ENCODE assay signal across 18 cellular contexts in genomic region chr12:23921099-23921846, GRCh38. TPM values are rescaled to one million over a fixed set of nuclear protein-coding genes. Genes with fewer than 3 reads are reported as not detected.
DNase-seq lines count a peak whose midpoint lies in the region; ATAC-seq, FAIRE-seq and TF ChIP-seq lines count a peak whose summit lies in the region.
"Had no signal": no experiment of that assay in that cellular context is flagged by ENCODE, and none has a peak within 500 bp of the region (broad histone marks: within the 10 kb centered on the region; RNA-seq: fewer than 3 reads in every experiment).

No MANE protein-coding gene starts in this region.

- no peak for TF ChIP-seq RAD21 in GM12878 (IDR thresholded peaks at IDR 0.05; ENCODE audit: insufficient read depth, low read depth, low read length)

- BruUV-seq in GM12878 (replicated peaks; lab: Mats Ljungman, UMichigan) = no TSS peak

- H2AFZ ChIP-seq in GM12878 (ENCODE audit: control insufficient read depth, low read depth, low read length) = no peak overlapping the region
- H2AFZ ChIP-seq: PC-9 had no signal

- TF ChIP-seq POLR2A in GM12878 (IDR thresholded peaks at IDR 0.05; ENCODE audit: low read depth, low read length) (no peak), erythroblast (IDR thresholded peaks at IDR 0.05; ENCODE audit: low read length) (no peak)

- TF ChIP-seq EP300 in GM12878 (IDR thresholded peaks at IDR 0.05; ENCODE audit: borderline replicate concordance in 1 of 2, control insufficient read depth in 1 of 2, low read depth in 2 of 2, low read length in 2 of 2) = no peak

- no peaks in the 10 kb centered on the region for H3K79me1 ChIP-seq in mesendoderm (ENCODE audit: low read length)

- H3K4me3 ChIP-seq in GM12878 (no peak overlapping the region), mesendoderm (ENCODE audit: low read length) (no peak overlapping the region), small intestine (ENCODE audit: low read depth in 1 of 2, low read length in 2 of 2) (no peak overlapping the region)
- H3K4me3 ChIP-seq: MG63, PC-9 had no signal

- no peak for TF ChIP-seq CTCF in GM12878 (IDR thresholded peaks at IDR 0.05 in 2 of 3, conservative IDR thresholded peaks at IDR 0.05 in 1 of 3; ENCODE audit: control insufficient read depth in 2 of 3, extremely low read depth in 1 of 3, insufficient read depth in 1 of 3, low read depth in 3 of 3, low read length in 3 of 3)

- no peak overlapping the region for H3K56ac ChIP-seq in mesendoderm (ENCODE audit: low read length)

- RAD21 ChIA-PET in GM12878 (lab: Charles Lee; ENCODE audit: unreplicated experiment) = interaction anchor here (1.4 kb wide), 1 partner anchor 11 kb away, joined by 3 read pairs; no protein-coding TSS in a partner anchor

- H3K79me2 ChIP-seq in GM12878 (ENCODE audit: control insufficient read depth, insufficient read depth, low read length) (no peaks in the 10 kb centered on the region), mesendoderm (ENCODE audit: control insufficient read depth, insufficient read depth, low read length) (no peaks in the 10 kb centered on the region)

- H3K9me3 ChIP-seq in GM12878 (replicated peaks; ENCODE audit: control insufficient read depth, insufficient read depth, low read length) (no peaks in the 10 kb centered on the region), small intestine (ENCODE audit: control insufficient read depth, low read depth) (no peaks in the 10 kb centered on the region)
- H3K9me3 ChIP-seq: MG63 had no signal

- POLR2A ChIA-PET in GM12878 (lab: Charles Lee) = interaction anchor here (1.0 kb wide), 1 partner anchor 11 kb away, joined by 3 read pairs; no protein-coding TSS in a partner anchor

- no peak overlapping the region for H2BK15ac ChIP-seq in mesendoderm (replicated peaks; ENCODE audit: low read depth)

- H2BK5ac ChIP-seq in mesendoderm (ENCODE audit: low read length) = no peak overlapping the region

- H3K4ac ChIP-seq in mesendoderm (ENCODE audit: low read depth, low read length) = no peak overlapping the region

- H3K4me2 ChIP-seq in GM12878 (ENCODE audit: control insufficient read depth, insufficient read depth) (no peak overlapping the region), mesendoderm (ENCODE audit: low read length) (no peak overlapping the region)
- H3K4me2 ChIP-seq: PC-9 had no signal

- DNase-seq in GM12878 (ENCODE audit: low read depth, low spot score) (no peak), mesendoderm (no peak), erythroblast (lab: John Stamatoyannopoulos, UW) (no peak), activated gamma-delta T cell treated with Interleukin-2 at 50 U/mL for 16 hours (no peak), small intestine (no peak)
- DNase-seq: GF-D8; MG63; NCI-H1930; PC-9; stimulated activated CD4-positive, alpha-beta T cell treated with anti-CD3 and anti-CD28 coated beads, Interleukin-15, amount 100 ng/mL, for 24 hours; stimulated activated naive CD8-positive, alpha-beta T cell treated with anti-CD3 and anti-CD28 coated beads, Interleukin-15, amount 100 ng/mL, for 72 hours had no signal

- H3K9ac ChIP-seq in GM12878 (ENCODE audit: control insufficient read depth, insufficient read depth, low read length) (no peak overlapping the region), mesendoderm (ENCODE audit: low read length) (no peak overlapping the region)

- no peaks in the 10 kb centered on the region for H4K20me1 ChIP-seq in GM12878 (ENCODE audit: control insufficient read depth, insufficient read depth)

- H4K5ac ChIP-seq in mesendoderm (ENCODE audit: low read length) = no peak overlapping the region

- SMC1A ChIA-PET in GM12878 (lab: Charles Lee; ENCODE audit: uncharacterized antibody, unreplicated experiment) = interaction anchor here (1.6 kb wide), 1 partner anchor 8 kb away, joined by 6 read pairs; no protein-coding TSS in a partner anchor

- ATAC-seq in GM18907 (IDR thresholded peaks at IDR 0.05; ENCODE audit: unreplicated experiment) = peak; percentile 45
- peak; percentile 79 for ATAC-seq in HG02798 (IDR thresholded peaks at IDR 0.05; ENCODE audit: poor library complexity, unreplicated experiment)
- ATAC-seq in GM12878 = peak; percentile 78
- ATAC-seq in HG02610 (IDR thresholded peaks at IDR 0.05; ENCODE audit: unreplicated experiment) = no peak
- ATAC-seq: stimulated activated naive CD8-positive, alpha-beta T cell treated with anti-CD3 and anti-CD28 coated beads, Interleukin-15, amount 100 ng/mL, for 72 hours had no signal

- no peak overlapping the region for H2AK5ac ChIP-seq in mesendoderm (ENCODE audit: low read length)

- CTCF ChIA-PET in GM12878 (lab: Yijun Ruan, JAX) = interaction anchor here (0.7 kb wide), 1 partner anchor 32 kb away, joined by 3 read pairs; no protein-coding TSS in a partner anchor

- in situ Hi-C loops in GM12878 (cut with MboI) = no loop called here

- intact Hi-C loops in GM12878 (cut with micrococcal nuclease; ENCODE audit: unreplicated experiment) = no loop called here

- no peak overlapping the region for H4K8ac ChIP-seq in mesendoderm (ENCODE audit: low read depth, low read length)

- no peak overlapping the region for H3K23ac ChIP-seq in mesendoderm (ENCODE audit: low read length)

- H3K27me3 ChIP-seq in GM12878 (replicated peaks in 1 of 2; ENCODE audit: control insufficient read depth in 2 of 2, insufficient read depth in 2 of 2, low read length in 1 of 2) (no peaks in the 10 kb centered on the region), mesendoderm (ENCODE audit: insufficient read depth, low read length, poor library complexity) (no peaks in the 10 kb centered on the region), small intestine (ENCODE audit: control insufficient read depth in 2 of 2, insufficient read depth in 2 of 2, low read length in 2 of 2) (no peaks in the 10 kb centered on the region)
- H3K27me3 ChIP-seq: MG63 had no signal

- H3K18ac ChIP-seq in mesendoderm (ENCODE audit: low read length) = peak overlapping the region; percentile 30

- H3K36me3 ChIP-seq in GM12878 (ENCODE audit: control insufficient read depth in 2 of 2, insufficient read depth in 2 of 2, low read length in 1 of 2) (no peaks in the 10 kb centered on the region), mesendoderm (ENCODE audit: control insufficient read depth, insufficient read depth, low read length) (no peaks in the 10 kb centered on the region), small intestine (ENCODE audit: control insufficient read depth in 2 of 2, insufficient read depth in 2 of 2, low read length in 2 of 2) (no peaks in the 10 kb centered on the region)
- H3K36me3 ChIP-seq: MG63 had no signal

- 8% methylated on average over 5 of the region's 5 CpGs for WGBS in GM12878 (ENCODE audit: insufficient coverage, insufficient replicate concordance, low lambda C conversion rate, missing lambda C conversion rate)
- no CpG with 5 or more reads among the region's 5 CpGs for WGBS in mesendoderm (ENCODE audit: extremely low coverage, insufficient coverage, low lambda C conversion rate)
- 65 to 72% (median 70%) methylated on average over 5 of the region's 5 CpGs for WGBS in small intestine, 3 donors

- no peak overlapping the region for H2BK120ac ChIP-seq in mesendoderm (ENCODE audit: low read depth, low read length)

- no peak overlapping the region for H3K27ac ChIP-seq in GM12878 (ENCODE audit: control insufficient read depth, insufficient read depth)
- no peak overlapping the region for H3K27ac ChIP-seq in mesendoderm (ENCODE audit: low read depth, low read length)
- no peak overlapping the region for H3K27ac ChIP-seq in small intestine (ENCODE audit: low read depth in 1 of 2, low read length in 1 of 2)
- H3K27ac ChIP-seq: PC-9 had no signal

- H3K4me1 ChIP-seq in GM12878 (ENCODE audit: control insufficient read depth, insufficient read depth, low read length) (no peaks in the 10 kb centered on the region), mesendoderm (ENCODE audit: control insufficient read depth, low read depth, low read length) (no peaks in the 10 kb centered on the region), small intestine (ENCODE audit: control insufficient read depth in 2 of 2, insufficient read depth in 1 of 2, low read depth in 1 of 2, low read length in 1 of 2) (no peaks in the 10 kb centered on the region)

- FAIRE-seq in GM12878 (lab: Jason Lieb, UNC) (no peak), small intestine (lab: Jason Lieb, UNC) (no peak)
- FAIRE-seq: D721Med, GM19239, HTR-8/SVneo had no signal

TF ChIP-seq in GM12878, 131 proteins besides CTCF, POLR2A, EP300 and RAD21 (continues in another document):
- TF ChIP-seq SP1 (IDR thresholded peaks at IDR 0.05; ENCODE audit: low read depth, low read length) (no peak), MXI1 (IDR thresholded peaks at IDR 0.05; ENCODE audit: low read depth, low read length) (no peak), CEBPB (IDR thresholded peaks at IDR 0.05; ENCODE audit: borderline replicate concordance in 1 of 2, low read depth in 2 of 2, low read length in 2 of 2) (no peak)
- TF ChIP-seq, protein P1, sequence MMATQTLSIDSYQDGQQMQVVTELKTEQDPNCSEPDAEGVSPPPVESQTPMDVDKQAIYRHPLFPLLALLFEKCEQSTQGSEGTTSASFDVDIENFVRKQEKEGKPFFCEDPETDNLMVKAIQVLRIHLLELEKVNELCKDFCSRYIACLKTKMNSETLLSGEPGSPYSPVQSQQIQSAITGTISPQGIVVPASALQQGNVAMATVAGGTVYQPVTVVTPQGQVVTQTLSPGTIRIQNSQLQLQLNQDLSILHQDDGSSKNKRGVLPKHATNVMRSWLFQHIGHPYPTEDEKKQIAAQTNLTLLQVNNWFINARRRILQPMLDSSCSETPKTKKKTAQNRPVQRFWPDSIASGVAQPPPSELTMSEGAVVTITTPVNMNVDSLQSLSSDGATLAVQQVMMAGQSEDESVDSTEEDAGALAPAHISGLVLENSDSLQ (IDR thresholded peaks at IDR 0.05) = 0 out of 2 replicates have a peak, but pooled peaks have one; percentile 15

RNA-seq across cellular contexts. Expression of gene SOX5, which starts 28.2 kb away (rescaled TPM):
- total RNA-seq in GM12878 (2013; cell fraction: nucleolus; rRNA removed) = 0.21 and 1.1 TPM in 2 replicates
- total RNA-seq in GM12878 (2014; rRNA removed) (0.27 and 1.0 TPM in 2 replicates), GM12878 (2014; rRNA removed; fragmentation: Illumina TruSeq; extraction: Trizol) (0.14 and 0.76 TPM in 2 replicates), GM12878 (2021) (0.21 and 0.82 TPM in 2 replicates)
- not detected for polyA plus RNA-seq in GM12878 (2011; ENCODE audit: low read depth)
- polyA plus RNA-seq in GM12878 (2011; rRNA removed) (0.55 and 0.99 TPM in 2 replicates), GM12878 (2014; fragmentation: Illumina TruSeq; extraction: Trizol) (0.10 and 0.18 TPM in 2 replicates), GM12878 (2014; fragmentation: Nextera tagmentation; extraction: Ambion mirVana) (under 1 TPM; 0.08 to 0.22 TPM), GM12878 (2014; rRNA removed) (0.14 and 0.19 TPM in 2 replicates), GM12878 (2016; fragmentation: Nextera tagmentation; extraction: Ambion mirVana) (under 1 TPM; 0.08 to 0.27 TPM), small intestine (1 to 10 TPM in 1 of 3 donors, under 1 TPM in 1, not detected in 1; 0.81 to 1.3 TPM)
- 0.62 and 1.0 TPM in 2 replicates for polyA plus RNA-seq in GM12878 (2011; cell fraction: cytosol; rRNA removed)
- polyA plus RNA-seq in GM12878 (2011; cell fraction: nucleus; rRNA removed) = 0.98 and 0.99 TPM in 2 replicates
- 0.17 TPM in 1 of 2 replicates, not detected in the other for polyA plus RNA-seq in GM12878 (2012)
- 4.4 and 4.8 TPM in 2 replicates for polyA minus RNA-seq in GM12878 (2011; rRNA and poly(A)+ RNA removed)
- 1.2 TPM in 1 of 2 replicates, not detected in the other for polyA minus RNA-seq in GM12878 (2011; cell fraction: cytosol; rRNA and poly(A)+ RNA removed)
- polyA minus RNA-seq in GM12878 (2011; cell fraction: nucleus; rRNA and poly(A)+ RNA removed) = 4.0 and 5.6 TPM in 2 replicates
- 0.97 TPM for polyA plus RNA-seq in mesendoderm (2013, experiment 1 of 2)
- 1.1 TPM for polyA plus RNA-seq in mesendoderm (2013, experiment 2 of 2)
- total RNA-seq: NCI-H460, PC-9 had no signal
